ENCODE assay signal across 8 cellular contexts in the genomic region with DNA sequence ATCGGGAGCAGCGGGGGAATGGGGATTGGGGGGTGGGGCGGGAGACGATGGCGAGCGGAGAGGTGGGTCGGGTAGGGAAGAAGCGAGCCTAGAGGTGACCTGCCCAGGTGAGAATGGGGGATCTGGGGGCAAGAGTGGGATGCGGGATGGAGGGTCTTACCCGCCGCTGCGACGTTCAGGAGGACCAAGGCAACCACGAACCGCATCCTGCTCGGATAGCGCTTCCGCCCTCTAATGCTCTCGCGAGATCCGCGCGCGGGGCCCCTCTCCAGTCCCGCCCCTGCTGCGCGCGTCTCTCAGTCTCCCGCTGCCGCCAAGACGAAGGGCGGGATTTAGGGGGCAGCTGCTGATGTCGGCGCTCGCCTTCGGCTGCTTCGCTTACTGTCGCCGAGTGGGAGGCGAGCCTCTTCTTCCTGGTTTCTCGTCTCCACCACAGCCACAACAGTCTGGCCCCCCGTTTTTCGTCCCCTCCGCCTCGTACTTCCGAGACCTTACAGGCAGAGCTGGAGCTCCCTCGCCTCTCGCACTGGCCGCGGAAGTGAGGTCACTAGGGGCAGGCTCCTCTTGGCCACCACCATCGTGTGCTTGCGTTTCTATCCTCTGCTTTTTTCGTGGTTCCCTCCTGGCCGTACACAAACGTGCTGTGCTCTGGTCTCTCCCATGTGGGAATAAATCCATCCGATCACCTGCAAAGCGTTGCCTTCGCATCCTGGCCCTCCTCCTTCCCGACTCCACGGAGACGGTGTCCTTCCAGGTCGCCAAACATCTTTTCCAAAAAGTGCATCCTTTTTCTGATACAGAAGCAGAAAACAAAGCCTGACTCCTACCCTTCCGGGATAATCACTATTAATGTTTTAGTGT. TPM values are rescaled to one million over a fixed set of nuclear protein-coding genes. Genes with fewer than 3 reads are reported as not detected.
DNase-seq lines count a peak whose midpoint lies in the region; ATAC-seq and TF ChIP-seq lines count a peak whose summit lies in the region.

Gene TGOLN2 (minus strand): TSS at position 233 of the 861 bp plus-strand sequence. CDS start 27 bp downstream, at position 206.

- H3K36me3 ChIP-seq in WERI-Rb-1 = peaks cover 41% of the 10 kb centered on the region
- no peaks in the 10 kb centered on the region for H3K36me3 ChIP-seq in breast epithelium
- H3K36me3 ChIP-seq in iPS-20b (ENCODE audit: insufficient read depth, low read depth, low read length) = peaks cover 34% of the 10 kb centered on the region

- H3K9ac ChIP-seq in iPS-20b (ENCODE audit: low read depth, low read length) = peak within 1 kb of the TSS; percentile 93

- peak within 1 kb of the TSS; percentile 82 for H3K4me3 ChIP-seq in AG04450 (ENCODE audit: low read depth, low read length)
- peak within 1 kb of the TSS; percentile 80 for H3K4me3 ChIP-seq in WERI-Rb-1 (ENCODE audit: low read depth, low read length)
- peak within 1 kb of the TSS; percentile 68 to 82 (median 81) for H3K4me3 ChIP-seq in breast epithelium
- H3K4me3 ChIP-seq in iPS-20b (ENCODE audit: low read length) = peak within 1 kb of the TSS; percentile 81
- H3K4me3 ChIP-seq in skin epidermis = peak within 1 kb of the TSS; percentile 56 to 82 (median 75)

- TF ChIP-seq POLR2A in breast epithelium (IDR thresholded peaks at IDR 0.05) = peak; percentile 99

- DNase-seq in AG04450 (ENCODE audit: low read depth, low spot score) (peak; percentile 66), NCI-H2227 (lab: John Stamatoyannopoulos, UW; ENCODE audit: unreplicated experiment) (peak; percentile 97), WERI-Rb-1 (peak; percentile 90), breast epithelium (ENCODE audit: low spot score in 2 of 2) (peak; percentile 89 to 94)

- TF ChIP-seq CTCF in AG04450 (IDR thresholded peaks at IDR 0.05; ENCODE audit: low read depth, low read length) (no peak; the same call in 1 of the 2 replicates), WERI-Rb-1 (IDR thresholded peaks at IDR 0.05; ENCODE audit: low read depth, low read length) (no peak), breast epithelium (IDR thresholded peaks at IDR 0.05) (peak in 2 of 3 donors; percentile 10 to 40)

- peak; percentile 92 for ATAC-seq in GM18907 (IDR thresholded peaks at IDR 0.05; ENCODE audit: unreplicated experiment)
- ATAC-seq in HG03139 (IDR thresholded peaks at IDR 0.05; ENCODE audit: unreplicated experiment) = peak; percentile 85

- POLR2A ChIA-PET in AG04450 (lab: Yijun Ruan, JAX) = interaction anchor here (0.8 to 3.5 kb wide), 9 partner anchors 15 to 284 kb away, joined by 3 to 18 read pairs (median 6); partner anchors contain the start of genes C2orf68, ELMOD3, MAT2A and RETSAT

- H3K4me1 ChIP-seq in breast epithelium (peaks cover 5 to 19% of the 10 kb centered on the region in 2 donors), iPS-20b (ENCODE audit: insufficient read depth, low read length) (peaks cover 12% of the 10 kb centered on the region)

- no peaks in the 10 kb centered on the region for H3K27me3 ChIP-seq in AG04450 (ENCODE audit: control insufficient read depth, insufficient read depth, low read length)
- H3K27me3 ChIP-seq in WERI-Rb-1 (ENCODE audit: insufficient read depth, low read depth, severe bottlenecking) = no peaks in the 10 kb centered on the region
- no peaks in the 10 kb centered on the region for H3K27me3 ChIP-seq in breast epithelium
- no peaks in the 10 kb centered on the region for H3K27me3 ChIP-seq in iPS-20b (ENCODE audit: insufficient read depth, low read length)

- H3K27ac ChIP-seq in AG04450 (ENCODE audit: low read depth, low read length) = peak within 1 kb of the TSS; percentile 80
- peak within 1 kb of the TSS; percentile 99 for H3K27ac ChIP-seq in WERI-Rb-1
- peak within 1 kb of the TSS; percentile 95 to 97 for H3K27ac ChIP-seq in breast epithelium
- peak within 1 kb of the TSS; percentile 95 for H3K27ac ChIP-seq in iPS-20b (ENCODE audit: low read length)
- H3K27ac ChIP-seq in skin epidermis = peak within 1 kb of the TSS; percentile 68 to 100 (median 97)

- intact Hi-C loops in breast epithelium (cut with DNase I; ENCODE audit: low total_unique reads) = loop anchor here (5.0 to 10.0 kb wide), 2 partner anchors 109 to 207 kb away; partner anchors contain the start of gene MAT2A

- no peaks in the 10 kb centered on the region for H3K9me3 ChIP-seq in AG04450 (ENCODE audit: control insufficient read depth, insufficient read depth, low read length)
- no peaks in the 10 kb centered on the region for H3K9me3 ChIP-seq in WERI-Rb-1 (ENCODE audit: severe bottlenecking)
- H3K9me3 ChIP-seq in breast epithelium = no peaks in the 10 kb centered on the region
- no peaks in the 10 kb centered on the region for H3K9me3 ChIP-seq in iPS-20b (ENCODE audit: insufficient read depth, low read depth, low read length)

- CTCF ChIA-PET in AG04450 (lab: Charles Lee) = interaction anchor here (0.7 to 1.0 kb wide), 2 partner anchors 10 to 224 kb away, joined by 3 read pairs; no protein-coding TSS in a partner anchor

RNA-seq across cellular contexts. Expression of gene TGOLN2, which starts in this region (rescaled TPM):
- 121 and 155 TPM in 2 replicates for polyA plus RNA-seq in AG04450 (2011; rRNA removed)
- 69.4 and 78.0 TPM in 2 replicates for polyA minus RNA-seq in AG04450 (2011; rRNA and poly(A)+ RNA removed)
- 100 to 1,000 TPM; 111 to 161 (median 117) TPM for total RNA-seq in breast epithelium

Comparison
In these comparisons a context has a peak if more than half of its experiments do, and no peak if none do; other contexts are left out.
1. Peak in every context shown above with its lines: DNase-seq, ATAC-seq, H3K4me3 ChIP-seq and H3K27ac ChIP-seq.
2. CTCF ChIP-seq: peak in breast epithelium (2 of 3); none in AG04450 (single experiment) and WERI-Rb-1 (single experiment).